In genomic region chr20:50259705-50260479, GRCh38 we compare ENCODE assay signal across 12 cellular contexts.
A peak's percentile ranks its signal among the peaks of the same experiment; 100 is the strongest.
DNase-seq lines count a peak whose midpoint lies in the region; ATAC-seq, FAIRE-seq and TF ChIP-seq lines count a peak whose summit lies in the region.
"Had no signal": no experiment of that assay in that cellular context is flagged by ENCODE, and none has a peak within 500 bp of the region (broad histone marks: within the 10 kb centered on the region; RNA-seq: fewer than 3 reads in every experiment).

No MANE protein-coding gene starts in this region.

- POLR2A ChIA-PET in SK-N-SH (lab: Yijun Ruan, JAX) = no interaction called here
- POLR2A ChIA-PET in activated CD8-positive, alpha-beta T cell treated with anti-CD3 and anti-CD28 coated beads, Interleukin-2, amount 10 ng/mL, durations not matched to agents 7 days and 5 days (lab: Charles Lee) = interaction anchor here (0.6 kb wide), 1 partner anchor 62 kb away, joined by 3 read pairs; no protein-coding TSS in a partner anchor
- POLR2A ChIA-PET in HepG2 (lab: Yijun Ruan, JAX) = interaction anchor here (1.1 kb wide), 1 partner anchor 12 kb away, joined by 3 read pairs; no protein-coding TSS in a partner anchor

- DNase-seq in SK-N-SH = no peak
- no peak for DNase-seq in activated CD8-positive, alpha-beta T cell treated with anti-CD3 and anti-CD28 coated beads, Interleukin-2, amount 10 ng/mL, durations not matched to agents 7 days and 5 days
- no peak for DNase-seq in HepG2 (ENCODE audit: low spot score)
- peak; percentile 44 for DNase-seq in testis
- no peak for DNase-seq in NCI-H748 treated with DMSO at 0.1 percent for 48 hours (lab: John Stamatoyannopoulos, UW)
- no peak for DNase-seq in D341Med (ENCODE audit: low spot score)
- DNase-seq in activated naive CD4-positive, alpha-beta T cell treated with anti-CD3 and anti-CD28 coated beads for 36 hours = no peak
- DNase-seq: activated naive CD4-positive, alpha-beta T cell treated with Interleukin-2 at 50 U/mL for 16 hours; Karpas-422 had no signal

- H3K4me3 Mint-ChIP-seq in activated CD8-positive, alpha-beta T cell treated with anti-CD3 and anti-CD28 coated beads, Interleukin-2, amount 10 ng/mL, durations not matched to agents 7 days and 5 days = no peak overlapping the region
- H3K4me3 Mint-ChIP-seq in activated naive CD4-positive, alpha-beta T cell treated with anti-CD3 and anti-CD28 coated beads for 36 hours = no peak overlapping the region

- FAIRE-seq in HepG2 (lab: Jason Lieb, UNC) = no peak
- FAIRE-seq: endometrium had no signal

- H3K4me1 Mint-ChIP-seq in activated CD8-positive, alpha-beta T cell treated with anti-CD3 and anti-CD28 coated beads, Interleukin-2, amount 10 ng/mL, durations not matched to agents 7 days and 5 days (ENCODE audit: low read depth) = peaks cover 35% of the 10 kb centered on the region
- peaks cover 2% of the 10 kb centered on the region for H3K4me1 Mint-ChIP-seq in activated naive CD4-positive, alpha-beta T cell treated with anti-CD3 and anti-CD28 coated beads for 36 hours (ENCODE audit: low read depth)

- H3K9ac ChIP-seq in SK-N-SH = no peak overlapping the region
- H3K9ac ChIP-seq in HepG2 (ENCODE audit: insufficient read depth, low read depth, low read length) = no peak overlapping the region

- in situ Hi-C loops in HepG2 (cut with HindIII; ENCODE audit: extremely low pct_ligation_motif_present, low pct_unique_long_range_greater_than_20kb) = no loop called here

- H3K4me3 ChIP-seq in SK-N-SH (ENCODE audit: low read depth in 2 of 2, low read length in 1 of 2) (no peak overlapping the region), HepG2 (replicated peaks in 1 of 3; ENCODE audit: insufficient read depth in 1 of 3, low read depth in 2 of 3, low read length in 3 of 3) (no peak overlapping the region), testis (no peak overlapping the region)

- TF ChIP-seq EP300 in SK-N-SH (IDR thresholded peaks at IDR 0.05; ENCODE audit: borderline replicate concordance in 1 of 2, low read depth in 1 of 2, low read length in 1 of 2) = no peak
- no peak for TF ChIP-seq EP300 in HepG2 (IDR thresholded peaks at IDR 0.05; ENCODE audit: low read depth in 2 of 2, low read length in 2 of 2)
- no peak for TF ChIP-seq EP300 in HepG2 (CRISPR knock-in tag; IDR thresholded peaks at IDR 0.05; ENCODE audit: borderline replicate concordance)

- TF ChIP-seq POLR2A in HepG2 (IDR thresholded peaks at IDR 0.05; ENCODE audit: insufficient read depth in 1 of 2, low read depth in 2 of 2, low read length in 2 of 2) = no peak
- TF ChIP-seq POLR2A in testis (IDR thresholded peaks at IDR 0.05) = no peak

- H3K4me2 ChIP-seq in SK-N-SH = no peak overlapping the region
- no peak overlapping the region; the same call in 1 of the 2 replicates for H3K4me2 ChIP-seq in HepG2 (ENCODE audit: low read depth, low read length)

- H4K20me1 ChIP-seq in SK-N-SH (ENCODE audit: insufficient read depth) = no peaks in the 10 kb centered on the region
- H4K20me1 ChIP-seq in HepG2 (ENCODE audit: insufficient read depth, low read length) = no peaks in the 10 kb centered on the region

- H2AFZ ChIP-seq in SK-N-SH (ENCODE audit: low read depth) (peak overlapping the region; percentile 60; the same call in 1 of the 2 replicates), HepG2 (ENCODE audit: low read length) (no peak overlapping the region)

- H3K36me3 ChIP-seq in SK-N-SH (replicated peaks in 1 of 2; ENCODE audit: control insufficient read depth in 1 of 2, insufficient read depth in 2 of 2, low read length in 1 of 2) = no peaks in the 10 kb centered on the region
- H3K36me3 ChIP-seq in HepG2 (replicated peaks in 1 of 2; ENCODE audit: control insufficient read depth in 1 of 2, insufficient read depth in 2 of 2, low read length in 2 of 2) = no peaks in the 10 kb centered on the region
- H3K36me3 ChIP-seq in testis (ENCODE audit: low read depth, missing control alignments) = no peaks in the 10 kb centered on the region

- WGBS in SK-N-SH (ENCODE audit: low lambda C conversion rate) = 80% methylated on average over 8 of the region's 9 CpGs
- WGBS in HepG2 (ENCODE audit: low lambda C conversion rate) = 14% methylated on average over 9 of the region's 9 CpGs
- 56 to 57% methylated on average over 9 of the region's 9 CpGs for WGBS in testis, 2 donors

- no peak for TF ChIP-seq CTCF in SK-N-SH (IDR thresholded peaks at IDR 0.05)
- TF ChIP-seq CTCF in HepG2 (CRISPR knock-in tag; IDR thresholded peaks at IDR 0.05) = no peak
- no peak for TF ChIP-seq CTCF in testis (IDR thresholded peaks at IDR 0.05)

- no TSS peak for BruUV-seq in HepG2 (replicated peaks; lab: Mats Ljungman, UMichigan)

- H3K9me3 Mint-ChIP-seq in activated CD8-positive, alpha-beta T cell treated with anti-CD3 and anti-CD28 coated beads, Interleukin-2, amount 10 ng/mL, durations not matched to agents 7 days and 5 days (ENCODE audit: insufficient read depth) = no peaks in the 10 kb centered on the region
- H3K9me3 Mint-ChIP-seq in activated naive CD4-positive, alpha-beta T cell treated with anti-CD3 and anti-CD28 coated beads for 36 hours = no peaks in the 10 kb centered on the region

- H3K27ac ChIP-seq in SK-N-SH (ENCODE audit: low read depth in 2 of 2, low read length in 1 of 2) (no peak overlapping the region), HepG2 (ENCODE audit: extremely low read length, insufficient read depth, low read length) (no peak overlapping the region), testis (peak overlapping the region in 1 of 2 donors; percentile 58)
- H3K27ac ChIP-seq: VCaP had no signal

- no peaks in the 10 kb centered on the region for H3K9me2 ChIP-seq in SK-N-SH

- no peaks in the 10 kb centered on the region for H3K9me3 ChIP-seq in SK-N-SH
- H3K9me3 ChIP-seq in HepG2 (ENCODE audit: low read length) = no peaks in the 10 kb centered on the region
- H3K9me3 ChIP-seq in testis = no peaks in the 10 kb centered on the region

- peaks cover 6% of the 10 kb centered on the region for H3F3A ChIP-seq in SK-N-SH (replicated peaks; ENCODE audit: insufficient read depth)

- no peaks in the 10 kb centered on the region for H3K36me3 Mint-ChIP-seq in activated CD8-positive, alpha-beta T cell treated with anti-CD3 and anti-CD28 coated beads, Interleukin-2, amount 10 ng/mL, durations not matched to agents 7 days and 5 days (ENCODE audit: low read depth)
- H3K36me3 Mint-ChIP-seq in activated naive CD4-positive, alpha-beta T cell treated with anti-CD3 and anti-CD28 coated beads for 36 hours (ENCODE audit: low read depth) = no peaks in the 10 kb centered on the region

- TF ChIP-seq RAD21 in SK-N-SH (IDR thresholded peaks at IDR 0.05; ENCODE audit: low read length) (no peak), HepG2 (CRISPR knock-in tag; IDR thresholded peaks at IDR 0.05) (no peak)

- CTCF ChIA-PET in SK-N-SH (lab: Yijun Ruan, JAX) (interaction anchor here (0.7 kb wide), 1 partner anchor 141 kb away, joined by 3 read pairs; no protein-coding TSS in a partner anchor), HepG2 (lab: Yijun Ruan, JAX; ENCODE audit: low intra/inter-chr PET ratio, low total read pairs) (no interaction called here)
- CTCF ChIA-PET in activated CD8-positive, alpha-beta T cell treated with anti-CD3 and anti-CD28 coated beads, Interleukin-2, amount 10 ng/mL, durations not matched to agents 7 days and 5 days (lab: Charles Lee) = interaction anchor here (1.7 kb wide), 1 partner anchor 25 kb away, joined by 3 read pairs; no protein-coding TSS in a partner anchor
- CTCF ChIA-PET in activated naive CD4-positive, alpha-beta T cell treated with anti-CD3 and anti-CD28 coated beads for 36 hours (lab: Charles Lee) = interaction anchor here (1.2 kb wide), 1 partner anchor 74 kb away, joined by 3 read pairs; no protein-coding TSS in a partner anchor

- intact Hi-C loops in HepG2 (cut with micrococcal nuclease; ENCODE audit: unreplicated experiment) (no loop called here), testis (cut with DNase I; ENCODE audit: low total_unique reads) (no loop called here)
- intact Hi-C loops in activated naive CD4-positive, alpha-beta T cell treated with anti-CD3 and anti-CD28 coated beads for 36 hours (cut with micrococcal nuclease) = no loop called here

- H3K4me1 ChIP-seq in SK-N-SH (ENCODE audit: control insufficient read depth in 1 of 2, insufficient read depth in 2 of 2, low read depth in 1 of 2, low read length in 1 of 2) = no peaks in the 10 kb centered on the region
- H3K4me1 ChIP-seq in HepG2 (ENCODE audit: insufficient read depth, low read length) = peaks cover 58% of the 10 kb centered on the region
- H3K4me1 ChIP-seq in testis = peaks cover 5% of the 10 kb centered on the region

- H3K27me3 ChIP-seq in SK-N-SH (ENCODE audit: insufficient read depth) (no peaks in the 10 kb centered on the region), HepG2 (ENCODE audit: control insufficient read depth in 1 of 2, insufficient read depth in 2 of 2, low read length in 2 of 2) (peaks cover 8 to 51% of the 10 kb centered on the region in 2 experiments; a peak in 4 of 5 replicates), testis (no peaks in the 10 kb centered on the region)

- peak overlapping the region; percentile 72 for H3K27ac Mint-ChIP-seq in activated CD8-positive, alpha-beta T cell treated with anti-CD3 and anti-CD28 coated beads, Interleukin-2, amount 10 ng/mL, durations not matched to agents 7 days and 5 days
- no peak overlapping the region for H3K27ac Mint-ChIP-seq in activated naive CD4-positive, alpha-beta T cell treated with anti-CD3 and anti-CD28 coated beads for 36 hours

- ATAC-seq in SK-N-SH treated with all-trans-retinoic acid at 6 μM for 48 hours (no peak), HepG2 (peak; percentile 13; the same call in 1 of the 3 replicates)
- ATAC-seq in activated CD8-positive, alpha-beta T cell treated with anti-CD3 and anti-CD28 coated beads, Interleukin-2, amount 10 ng/mL, durations not matched to agents 7 days and 5 days = no peak

- peaks cover 8% of the 10 kb centered on the region for H3K27me3 Mint-ChIP-seq in activated CD8-positive, alpha-beta T cell treated with anti-CD3 and anti-CD28 coated beads, Interleukin-2, amount 10 ng/mL, durations not matched to agents 7 days and 5 days (ENCODE audit: low read depth)
- H3K27me3 Mint-ChIP-seq in activated naive CD4-positive, alpha-beta T cell treated with anti-CD3 and anti-CD28 coated beads for 36 hours (ENCODE audit: low read depth) = no peaks in the 10 kb centered on the region

- H3K79me2 ChIP-seq in SK-N-SH (ENCODE audit: insufficient read depth) = no peaks in the 10 kb centered on the region
- no peaks in the 10 kb centered on the region for H3K79me2 ChIP-seq in HepG2 (ENCODE audit: insufficient read depth, low read length)

TF ChIP-seq in SK-N-SH, 30 proteins besides CTCF, POLR2A, EP300 and RAD21 (continues in another document):
- no peak for TF ChIP-seq FOXM1 (IDR thresholded peaks at IDR 0.05; ENCODE audit: low read depth)
- no peak for TF ChIP-seq MXI1 (IDR thresholded peaks at IDR 0.05; ENCODE audit: low read depth, low read length)
- no peak for TF ChIP-seq RFX5 (IDR thresholded peaks at IDR 0.05; ENCODE audit: low read length)

TF ChIP-seq in SK-N-SH treated with all-trans-retinoic acid at 6 μM for 48 hours, 23 proteins besides CTCF, POLR2A, EP300 and RAD21 (continues in another document):
- TF ChIP-seq ZNF8 (CRISPR knock-in tag; IDR thresholded peaks at IDR 0.05) (no peak), ARNTL (CRISPR knock-in tag; IDR thresholded peaks at IDR 0.05; ENCODE audit: borderline replicate concordance, low read depth) (no peak), CSDC2 (CRISPR knock-in tag; IDR thresholded peaks at IDR 0.05) (no peak)

TF ChIP-seq in HepG2, 621 proteins besides CTCF, POLR2A, EP300 and RAD21 (continues in another document):
- peak; percentile 53; the same call in 1 of the 2 replicates for TF ChIP-seq FOXP1 (IDR thresholded peaks at IDR 0.05)
- no peak for TF ChIP-seq FOXP1 (CRISPR knock-in tag; IDR thresholded peaks at IDR 0.05)
